ENCODE assay signal across 16 cellular contexts in genomic region chr13:19153782-19154450, GRCh38. TPM values are rescaled to one million over a fixed set of nuclear protein-coding genes. Genes with fewer than 3 reads are reported as not detected.
A peak's percentile ranks its signal among the peaks of the same experiment; 100 is the strongest.
DNase-seq lines count a peak whose midpoint lies in the region; ATAC-seq and TF ChIP-seq lines count a peak whose summit lies in the region.
"Had no signal": no experiment of that assay in that cellular context is flagged by ENCODE, and none has a peak within 500 bp of the region (broad histone marks: within the 10 kb centered on the region; RNA-seq: fewer than 3 reads in every experiment).

No MANE protein-coding gene starts in this region.

- H3K4me3 ChIP-seq in A673 (ENCODE audit: low read depth, low read length, poor library complexity, severe bottlenecking), result no peak overlapping the region
- H3K4me3 ChIP-seq in SU-DHL-6 (ENCODE audit: insufficient read depth, low read length, poor library complexity, severe bottlenecking), result no peak overlapping the region

- BruUV-seq in A673 (replicated peaks; lab: Mats Ljungman, UMichigan), result no TSS peak

- no peaks in the 10 kb centered on the region for H3K79me2 ChIP-seq in SU-DHL-6 (ENCODE audit: insufficient read depth, low read length)

- H3K9ac ChIP-seq in SU-DHL-6 (ENCODE audit: low read length), result no peak overlapping the region

- H4K20me1 ChIP-seq in SU-DHL-6 (ENCODE audit: low read depth, low read length), result no peaks in the 10 kb centered on the region

- no peak overlapping the region for H3K4me2 ChIP-seq in SU-DHL-6 (ENCODE audit: low read depth, low read length, poor library complexity, severe bottlenecking)

- POLR2A ChIA-PET in A673 (lab: Charles Lee; ENCODE audit: low non-redundant PET), result no interaction called here

- intact Hi-C loops in A673 (cut with micrococcal nuclease; ENCODE audit: unreplicated experiment), result no loop called here

- H3K36me3 ChIP-seq in A673 (ENCODE audit: insufficient read depth, low read length, poor library complexity, severe bottlenecking), result no peaks in the 10 kb centered on the region
- H3K36me3 ChIP-seq in SU-DHL-6 (ENCODE audit: low read length), result no peaks in the 10 kb centered on the region

- no peaks in the 10 kb centered on the region for H3K9me3 ChIP-seq in A673 (ENCODE audit: low read depth, low read length, poor library complexity, severe bottlenecking)
- H3K9me3 ChIP-seq in SU-DHL-6 (ENCODE audit: insufficient read depth, low read length), result no peaks in the 10 kb centered on the region

- H2AFZ ChIP-seq in SU-DHL-6 (ENCODE audit: low read depth, low read length, severe bottlenecking), result no peak overlapping the region

- ATAC-seq in GM18502 (IDR thresholded peaks at IDR 0.05; ENCODE audit: poor library complexity, unreplicated experiment), result no peak

- H3K27ac ChIP-seq in A673 (ENCODE audit: low read depth, low read length, poor library complexity, severe bottlenecking) (no peak overlapping the region), SU-DHL-6 (ENCODE audit: low read depth, low read length) (no peak overlapping the region)
- H3K27ac ChIP-seq: HL-60 had no signal

- H3F3A ChIP-seq in SU-DHL-6 (ENCODE audit: insufficient read depth), result no peaks in the 10 kb centered on the region

- H3K4me1 ChIP-seq in A673 (ENCODE audit: insufficient read depth, low read length, poor library complexity, severe bottlenecking), result no peaks in the 10 kb centered on the region

- no peaks in the 10 kb centered on the region for H3K9me2 ChIP-seq in SU-DHL-6 (replicated peaks; ENCODE audit: insufficient read depth, low read length)

- TF ChIP-seq CTCF in A673 (conservative IDR thresholded peaks at IDR 0.05; ENCODE audit: low read depth, low read length) (peak; percentile 62), SU-DHL-6 (IDR thresholded peaks at IDR 0.05; ENCODE audit: insufficient read depth, low read length, poor library complexity, severe bottlenecking) (peak; percentile 27)

- H3K27me3 ChIP-seq in A673 (replicated peaks; ENCODE audit: insufficient read depth, low read depth, low read length, poor library complexity), result no peaks in the 10 kb centered on the region
- H3K27me3 ChIP-seq in SU-DHL-6 (ENCODE audit: low read length), result no peaks in the 10 kb centered on the region

- DNase-seq in DMS153 (lab: John Stamatoyannopoulos, UW), result peak; percentile 5
- no peak for DNase-seq in DMS153 treated with DMSO at 0.1 percent for 48 hours (lab: John Stamatoyannopoulos, UW; ENCODE audit: unreplicated experiment)
- DNase-seq in A673 (ENCODE audit: low spot score), result peak; percentile 60
- DNase-seq in KG1 (lab: John Stamatoyannopoulos, UW), result peak; percentile 24
- no peak for DNase-seq in GOT3 (lab: John Stamatoyannopoulos, UW)
- no peak for DNase-seq in germinal center (ENCODE audit: low spot score)
- DNase-seq: DMS79 treated with DMSO at 0.1 percent for 48 hours; effector memory CD4-positive, alpha-beta T cell; naive B cell; NCI-H187; T-helper 9 cell had no signal

- CTCF ChIA-PET in A673 (lab: Charles Lee), result no interaction called here

RNA-seq across cellular contexts. Expression of gene TUBA3C, which starts 27.7 kb away (rescaled TPM):
- not detected in 2 replicates for total RNA-seq in A673 (2021)
- total RNA-seq: frontal cortex, kidney epithelial cell had no signal

Comparison
In these comparisons a context has a peak if more than half of its experiments do, and no peak if none do; other contexts are left out.
1. DNase-seq: peak in DMS153 (single experiment), A673 (single experiment) and KG1 (single experiment); none in DMS153 treated with DMSO at 0.1 percent for 48 hours (single experiment), GOT3 (single experiment) and germinal center (single experiment).